Comparison of ENCODE assay signal across 17 cellular contexts in genomic region chr6:109612268-109612667, GRCh38.
"Had no signal": no experiment of that assay in that cellular context is flagged by ENCODE, and none has a peak within 500 bp of the region (broad histone marks: within the 10 kb centered on the region; RNA-seq: fewer than 3 reads in every experiment).

No MANE protein-coding gene starts in this region.

- H3K9me3 Mint-ChIP-seq: activated naive CD4-positive, alpha-beta T cell treated with anti-CD3 and anti-CD28 coated beads, Interleukin-2, amount 10 ng/mL, durations not matched to agents 7 days and 5 days had no signal

- H3K27ac Mint-ChIP-seq: activated naive CD4-positive, alpha-beta T cell treated with anti-CD3 and anti-CD28 coated beads, Interleukin-2, amount 10 ng/mL, durations not matched to agents 7 days and 5 days; stimulated activated naive B cell treated with anti-CD40 and anti-IgM and Interleukin-4, amounts not matched to agents 10 μg/mL and 1 μg/mL and 100 μg/mL, for 72 hours had no signal

- H3K4me3 Mint-ChIP-seq: activated naive CD4-positive, alpha-beta T cell treated with anti-CD3 and anti-CD28 coated beads, Interleukin-2, amount 10 ng/mL, durations not matched to agents 7 days and 5 days; stimulated activated naive B cell treated with anti-CD40 and anti-IgM and Interleukin-4, amounts not matched to agents 10 μg/mL and 1 μg/mL and 100 μg/mL, for 72 hours had no signal

- ATAC-seq: gastrocnemius medialis; left lung; stimulated activated naive B cell treated with anti-CD40 and anti-IgM and Interleukin-4, amounts not matched to agents 10 μg/mL and 1 μg/mL and 100 μg/mL, for 72 hours had no signal

- H3K27me3 Mint-ChIP-seq: activated naive CD4-positive, alpha-beta T cell treated with anti-CD3 and anti-CD28 coated beads, Interleukin-2, amount 10 ng/mL, durations not matched to agents 7 days and 5 days; stimulated activated naive B cell treated with anti-CD40 and anti-IgM and Interleukin-4, amounts not matched to agents 10 μg/mL and 1 μg/mL and 100 μg/mL, for 72 hours had no signal

- H3K36me3 Mint-ChIP-seq: activated naive CD4-positive, alpha-beta T cell treated with anti-CD3 and anti-CD28 coated beads, Interleukin-2, amount 10 ng/mL, durations not matched to agents 7 days and 5 days had no signal

- DNase-seq: activated CD4-positive, alpha-beta T cell treated with anti-CD3 and anti-CD28 coated beads for 1 hour; activated CD8-positive, alpha-beta memory T cell treated with anti-CD3 and anti-CD28 coated beads for 24 hours; activated CD8-positive, alpha-beta memory T cell treated with anti-CD3 and anti-CD28 coated beads, Interleukin-2, amount 50 U/mL, for 48 hours; activated effector memory CD4-positive, alpha-beta T cell treated with Interleukin-2 at 50 U/mL for 16 hours; activated naive CD4-positive, alpha-beta T cell treated with anti-CD3 and anti-CD28 coated beads, Interleukin-2, amount 10 ng/mL, durations not matched to agents 7 days and 5 days; activated T-cell treated with anti-CD3 and anti-CD28 coated beads, Interleukin-2, amount 50 U/mL, for 48 hours; cortex of kidney; effector CD4-positive, alpha-beta T cell; gastrocnemius medialis; head of caudate nucleus; left lung; occipital lobe; retina; spleen; stimulated activated naive B cell treated with anti-CD40 and anti-IgM and Interleukin-4, amounts not matched to agents 10 μg/mL and 1 μg/mL and 100 μg/mL, for 72 hours; substantia nigra; tibial artery had no signal
